In the genomic region with DNA sequence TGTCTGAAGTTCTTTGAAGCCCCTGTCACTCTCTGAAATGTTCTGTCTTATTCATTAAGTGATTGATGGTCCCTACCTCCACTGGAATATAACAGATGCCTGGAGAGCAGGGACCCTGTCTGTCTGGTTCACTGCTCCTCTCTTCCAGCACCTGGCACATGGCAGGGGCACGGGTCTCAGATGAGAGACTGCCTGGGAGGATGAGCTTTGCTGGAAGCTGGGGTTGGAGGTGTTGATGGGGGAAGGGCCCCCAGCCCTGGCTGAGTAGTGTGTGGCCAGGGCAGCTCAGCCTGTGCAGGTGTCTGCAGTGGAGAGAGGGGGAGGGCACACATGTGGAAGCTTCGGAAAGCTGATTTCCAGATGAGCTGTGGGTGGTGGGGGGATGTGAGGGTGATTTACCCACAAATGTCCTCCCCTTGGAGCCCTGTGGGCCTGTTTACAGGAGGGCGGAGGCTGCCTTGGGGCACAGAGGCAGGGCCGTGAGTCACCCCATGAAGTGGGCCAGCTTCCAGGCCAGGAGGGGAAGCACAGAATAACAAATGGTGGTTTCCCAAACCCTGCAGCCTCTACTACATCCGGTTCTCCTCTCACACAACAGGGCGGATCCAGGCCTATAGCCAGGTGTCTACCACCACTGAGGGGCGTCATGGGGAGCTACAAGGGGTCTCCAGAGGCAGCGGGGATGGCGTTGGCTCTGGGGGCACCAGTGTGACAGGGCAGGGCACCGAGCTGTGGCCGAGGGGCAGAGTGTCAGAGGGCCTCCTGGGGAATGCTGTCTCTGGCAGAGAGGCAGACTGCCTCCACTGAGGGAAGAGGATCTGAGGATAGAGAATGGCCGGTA, we compare ENCODE assay signal across 8 cellular contexts. TPM values are rescaled to one million over a fixed set of nuclear protein-coding genes. Genes with fewer than 3 reads are reported as not detected.
DNase-seq lines count a peak whose midpoint lies in the region; ATAC-seq and TF ChIP-seq lines count a peak whose summit lies in the region.

No MANE protein-coding gene starts in this region.

- H3K4me1 ChIP-seq in SJSA1 (replicated peaks) (peaks cover 62% of the 10 kb centered on the region), adrenal gland (replicated peaks in 1 of 2) (peaks cover 44 to 48% of the 10 kb centered on the region in 2 donors)

- peak in 1 of 2 donors; percentile 54 for TF ChIP-seq POLR2A in adrenal gland (IDR thresholded peaks at IDR 0.05)

- H3K9me3 ChIP-seq in SJSA1 (replicated peaks) (no peaks in the 10 kb centered on the region), adrenal gland (replicated peaks in 1 of 3) (no peaks in the 10 kb centered on the region)

- TF ChIP-seq CTCF in adrenal gland (IDR thresholded peaks at IDR 0.05) = no peak

- 28 to 34% (median 31%) methylated on average over 10 to 12 of the region's 12 CpGs for WGBS in adrenal gland, 4 donors

- no peaks in the 10 kb centered on the region for H3K27me3 ChIP-seq in SJSA1 (replicated peaks)
- H3K27me3 ChIP-seq in adrenal gland = no peaks in the 10 kb centered on the region

- H3K36me3 ChIP-seq in SJSA1 = no peaks in the 10 kb centered on the region
- no peaks in the 10 kb centered on the region for H3K36me3 ChIP-seq in adrenal gland (replicated peaks in 1 of 2)

- H3K4me3 ChIP-seq in SJSA1 (no peak overlapping the region), adrenal gland (no peak overlapping the region)

- peak; percentile 57 for DNase-seq in COR-L47 (lab: John Stamatoyannopoulos, UW)
- DNase-seq in SJSA1 (ENCODE audit: low read depth in 1 of 2, low spot score in 2 of 2) = peak; percentile 89 to 94
- peak; percentile 89 to 96 (median 95) for DNase-seq in adrenal gland
- DNase-seq in kidney glomerular epithelial cell (lab: John Stamatoyannopoulos, UW) = peak; percentile 93
- DNase-seq in stimulated activated CD4-positive, alpha-beta T cell treated with anti-CD3 and anti-CD28 coated beads, Interleukin-4, amount 100 ng/mL, for 48 hours (ENCODE audit: low read depth in 2 of 2) = peak; percentile 53 to 66
- DNase-seq in SKM-1 (lab: John Stamatoyannopoulos, UW; ENCODE audit: unreplicated experiment) = no peak

- H3K27ac ChIP-seq in SJSA1 (peak overlapping the region; percentile 89), adrenal gland (peak overlapping the region; percentile 1 to 93 (median 83))

- ATAC-seq in GM19455 (IDR thresholded peaks at IDR 0.05; ENCODE audit: unreplicated experiment) (peak; percentile 83), HG03521 (IDR thresholded peaks at IDR 0.05; ENCODE audit: unreplicated experiment) (peak; percentile 88)

- intact Hi-C loops in adrenal gland (cut with DNase I) = no loop called here

RNA-seq across cellular contexts. Expression of gene KRT7, which starts 11.0 kb away (rescaled TPM):
- 2.1 and 16.1 TPM in 2 replicates for total RNA-seq in SJSA1 (2014; rRNA removed; shearing (Covaris generic))
- total RNA-seq in adrenal gland = 10 to 100 TPM in 2 of 8 donors, 1 to 10 TPM in 6; 1.3 to 13.5 (median 8.4) TPM
- 10 to 100 TPM in 2 of 3 donors, 1 to 10 TPM in 1; 2.1 to 34.8 (median 12.1) TPM for polyA plus RNA-seq in adrenal gland

RNA-seq across cellular contexts. Expression of gene KRT86, which starts 30.5 kb away (rescaled TPM):
- total RNA-seq in SJSA1 (2014; rRNA removed; shearing (Covaris generic)) = 0.37 TPM in 1 of 2 replicates, not detected in the other
- 1 to 10 TPM in 5 of 8 donors, under 1 TPM in 3; 0.69 to 6.2 (median 1.4) TPM for total RNA-seq in adrenal gland
- polyA plus RNA-seq in adrenal gland = 1 to 10 TPM in 1 of 3 donors, under 1 TPM in 1, not detected in 1; 0.61 to 1.4 TPM

RNA-seq across cellular contexts. Expression of gene KRT81, which starts 47.3 kb away (rescaled TPM):
- total RNA-seq in SJSA1 (2014; rRNA removed; shearing (Covaris generic)) = 0.13 TPM in 1 of 2 replicates, not detected in the other
- under 1 TPM in 2 of 8 donors, not detected in 6; 0.25 to 0.42 TPM for total RNA-seq in adrenal gland
- not detected for polyA plus RNA-seq in adrenal gland

RNA-seq across cellular contexts. Expression of gene KRT80, which starts 52.2 kb away (rescaled TPM):
- total RNA-seq in SJSA1 (2014; rRNA removed; shearing (Covaris generic)) = 1.5 and 4.0 TPM in 2 replicates
- total RNA-seq in adrenal gland = 10 to 100 TPM in 1 of 8 donors, 1 to 10 TPM in 6, under 1 TPM in 1; 0.95 to 14.6 (median 6.3) TPM
- 1 to 10 TPM; 1.8 to 8.8 (median 2.5) TPM for polyA plus RNA-seq in adrenal gland
